21 cellular contexts compared by ENCODE assay signal in genomic region chr1:2472561-2473166, GRCh38. TPM values are rescaled to one million over a fixed set of nuclear protein-coding genes. Genes with fewer than 3 reads are reported as not detected.
"Had no signal": no experiment of that assay in that cellular context is flagged by ENCODE, and none has a peak within 500 bp of the region (broad histone marks: within the 10 kb centered on the region; RNA-seq: fewer than 3 reads in every experiment).

No MANE protein-coding gene starts in this region.

- H3K9me3 ChIP-seq: heart left ventricle, neutrophil, psoas muscle, spleen, tibial artery, upper lobe of right lung, vagina had no signal

- H3K27ac ChIP-seq: heart left ventricle, neutrophil, psoas muscle, spleen, tibial artery, upper lobe of right lung, vagina had no signal

- DNase-seq: dorsolateral prefrontal cortex; effector CD8-positive, alpha-beta T cell; foreskin melanocyte; heart left ventricle; hippocampal formation; kidney glomerular epithelial cell; mesendoderm; naive B cell; psoas muscle; spleen; stimulated activated CD4-positive, alpha-beta T cell treated with anti-CD3 and anti-CD28 coated beads, Interleukin-15, amount 100 ng/mL, for 24 hours; stimulated activated CD4-positive, alpha-beta T cell treated with anti-CD3 and anti-CD28 coated beads, Interleukin-1b, Interleukin-23, amount 100 ng/mL, for 48 hours; stimulated activated CD4-positive, alpha-beta T cell treated with anti-CD3 and anti-CD28 coated beads, Interleukin-4, amount 100 ng/mL, for 24 hours; tibial artery; upper lobe of right lung had no signal

- H3K4me1 ChIP-seq: upper lobe of right lung, vagina had no signal

- H3K4me3 ChIP-seq: dorsolateral prefrontal cortex, heart left ventricle, psoas muscle, spleen, tibial artery, upper lobe of right lung, vagina had no signal

- ATAC-seq: heart left ventricle; psoas muscle; sciatic nerve; stimulated activated memory B cell treated with anti-CD40 and anti-IgM and Interleukin-4, amounts not matched to agents 10 μg/mL and 1 μg/mL and 100 μg/mL, for 72 hours; upper lobe of right lung had no signal

- H3K27me3 ChIP-seq: vagina had no signal

- H3K36me3 ChIP-seq: heart left ventricle, neutrophil, spleen, tibial artery, upper lobe of right lung, vagina had no signal

RNA-seq across cellular contexts. Expression of gene HES5, which starts 57.4 kb away (rescaled TPM):
- total RNA-seq: lung microvascular endothelial cell, osteoblast, vagina had no signal
